In genomic region chr14:73613046-73613383, GRCh38 we compare ENCODE assay signal across 9 cellular contexts. TPM values are rescaled to one million over a fixed set of nuclear protein-coding genes. Genes with fewer than 3 reads are reported as not detected.
A peak's percentile ranks its signal among the peaks of the same experiment; 100 is the strongest.
DNase-seq lines count a peak whose midpoint lies in the region; ATAC-seq and TF ChIP-seq lines count a peak whose summit lies in the region.
"Had no signal": no experiment of that assay in that cellular context is flagged by ENCODE, and none has a peak within 500 bp of the region (broad histone marks: within the 10 kb centered on the region; RNA-seq: fewer than 3 reads in every experiment).

No MANE protein-coding gene starts in this region.

- POLR2A ChIA-PET in MCF 10A (lab: Yijun Ruan, JAX) = interaction anchor here (0.9 to 1.6 kb wide), 5 partner anchors 12 to 123 kb away, joined by 3 to 4 read pairs (median 3); partner anchors contain the start of genes ACOT2, DNAL1 and RIOX1

- intact Hi-C loops in MCF 10A (cut with micrococcal nuclease) = no loop called here
- intact Hi-C loops in right lobe of liver (cut with DNase I) = no loop called here
- intact Hi-C loops in transverse colon (cut with DNase I; ENCODE audit: low total_unique reads) = no loop called here
- intact Hi-C loops in posterior cingulate gyrus (cut with DNase I) = no loop called here

- H3K36me3 ChIP-seq in right lobe of liver = no peaks in the 10 kb centered on the region
- no peaks in the 10 kb centered on the region for H3K36me3 ChIP-seq in transverse colon

- no peak for TF ChIP-seq EP300 in transverse colon (IDR thresholded peaks at IDR 0.05; ENCODE audit: low read depth)

- H3K27ac Mint-ChIP-seq in IgD-negative memory B cell (peak overlapping the region in 1 of 3 donors; percentile 71), MCF 10A (ENCODE audit: low read depth, unreplicated experiment) (no peak overlapping the region)

- H3K4me1 Mint-ChIP-seq in IgD-negative memory B cell = peaks cover 0 to 2% (median 0%) of the 10 kb centered on the region in 3 donors
- H3K4me1 Mint-ChIP-seq in MCF 10A (ENCODE audit: insufficient read depth, unreplicated experiment) = no peaks in the 10 kb centered on the region

- DNase-seq in GM12864 (ENCODE audit: low read depth) (no peak), MCF 10A (ENCODE audit: unreplicated experiment) (no peak), right lobe of liver (no peak), transverse colon (no peak), SW480 (ENCODE audit: low spot score) (no peak), posterior cingulate gyrus (no peak), retina (no peak)

- H3K4me1 ChIP-seq in right lobe of liver (peaks cover 0 to 22% (median under 1%) of the 10 kb centered on the region in 4 donors), transverse colon (peaks cover 0 to 4% (median 2%) of the 10 kb centered on the region in 4 donors)

- WGBS in right lobe of liver (ENCODE audit: insufficient coverage, low coverage, low lambda C conversion rate, missing lambda C conversion rate) = 3% methylated on average over 7 of the region's 13 CpGs
- 4% methylated on average over 13 of the region's 13 CpGs; no CpG with 5 or more reads in 1 of the 2 donors for WGBS in transverse colon (ENCODE audit: low coverage in 1 of 2), 2 donors

- H3K27ac ChIP-seq in right lobe of liver = peak overlapping the region; percentile 52 to 95 (median 93)
- H3K27ac ChIP-seq in transverse colon = peak overlapping the region; percentile 82 to 84 (median 82)

- TF ChIP-seq POLR2A in right lobe of liver (IDR thresholded peaks at IDR 0.05) (no peak), transverse colon (IDR thresholded peaks at IDR 0.05) (no peak)

- H3K9me3 ChIP-seq in right lobe of liver (no peaks in the 10 kb centered on the region), transverse colon (no peaks in the 10 kb centered on the region)

- H3K36me3 Mint-ChIP-seq in IgD-negative memory B cell (no peaks in the 10 kb centered on the region), MCF 10A (ENCODE audit: insufficient read depth, unreplicated experiment) (peaks cover 5% of the 10 kb centered on the region)

- CTCF ChIA-PET in MCF 10A (lab: Yijun Ruan, JAX) = interaction anchor here (0.5 to 1.1 kb wide), 3 partner anchors 20 to 165 kb away, joined by 3 read pairs; no protein-coding TSS in a partner anchor

- peak overlapping the region; percentile 53 for H3K4me3 ChIP-seq in GM12864 (ENCODE audit: low read depth, low read length)
- peak overlapping the region; percentile 64 to 76 (median 71) for H3K4me3 ChIP-seq in right lobe of liver
- peak overlapping the region; percentile 27 to 73 (median 59) for H3K4me3 ChIP-seq in transverse colon

- H3K4me3 Mint-ChIP-seq in IgD-negative memory B cell (peak overlapping the region; percentile 82 to 93 (median 90)), MCF 10A (ENCODE audit: unreplicated experiment) (peak overlapping the region; percentile 69)

- no TSS peak for BruUV-seq in MCF 10A (replicated peaks; lab: Mats Ljungman, UMichigan)

- H3K27me3 Mint-ChIP-seq in IgD-negative memory B cell (no peaks in the 10 kb centered on the region), MCF 10A (ENCODE audit: insufficient read depth, unreplicated experiment) (no peaks in the 10 kb centered on the region)

- TF ChIP-seq CTCF in GM12864 (IDR thresholded peaks at IDR 0.05; ENCODE audit: low read depth, low read length, missing control alignments) (no peak), MCF 10A (IDR thresholded peaks at IDR 0.05; ENCODE audit: unreplicated experiment) (no peak), right lobe of liver (IDR thresholded peaks at IDR 0.05) (no peak), transverse colon (IDR thresholded peaks at IDR 0.05) (no peak)

- H3K27me3 ChIP-seq in right lobe of liver = no peaks in the 10 kb centered on the region
- no peaks in the 10 kb centered on the region for H3K27me3 ChIP-seq in transverse colon

- no peaks in the 10 kb centered on the region for H3K9me3 Mint-ChIP-seq in IgD-negative memory B cell
- H3K9me3 Mint-ChIP-seq in MCF 10A (ENCODE audit: unreplicated experiment) = no peaks in the 10 kb centered on the region

- ATAC-seq in right lobe of liver = peak; percentile 9 to 25 (median 10)

- in situ Hi-C loops in transverse colon (cut with MboI; ENCODE audit: low pct_ligation_motif_present in 1 of 4, low pct_unique_long_range_greater_than_20kb in 1 of 4, low sequenced_read_pairs in 3 of 4) = no loop called here

RNA-seq across cellular contexts. Expression of gene ACOT6, which starts 0.7 kb away (rescaled TPM):
- not detected for polyA plus RNA-seq in IgD-negative memory B cell
- total RNA-seq in MCF 10A (2022) = not detected in 2 replicates
- 1 to 10 TPM in 2 of 6 experiments, under 1 TPM in 2, not detected in 2; 0.49 to 1.4 (median 0.94) TPM for total RNA-seq in right lobe of liver
- total RNA-seq in transverse colon = not detected
- total RNA-seq: LHCN-M2 had no signal

RNA-seq across cellular contexts. Expression of gene ACOT4, which starts 21.3 kb away (rescaled TPM):
- 2.4 TPM for polyA plus RNA-seq in IgD-negative memory B cell
- not detected in 2 replicates for total RNA-seq in MCF 10A (2022)
- 10 to 100 TPM in 3 of 6 experiments, 1 to 10 TPM in 3; 6.2 to 14.4 (median 9.3) TPM for total RNA-seq in right lobe of liver
- 1 to 10 TPM in 2 of 4 donors, not detected in 2; 3.5 to 5.2 TPM for total RNA-seq in transverse colon

RNA-seq across cellular contexts. Expression of gene DNAL1, which starts 31.8 kb away (rescaled TPM):
- polyA plus RNA-seq in IgD-negative memory B cell = 3.9 TPM
- total RNA-seq in MCF 10A (2022) = 18.5 and 33.0 TPM in 2 replicates
- 1 to 10 TPM; 2.7 to 5.7 (median 3.2) TPM for total RNA-seq in right lobe of liver
- 1 to 10 TPM in 3 of 4 donors, under 1 TPM in 1; 0.80 to 6.3 (median 2.9) TPM for total RNA-seq in transverse colon

RNA-seq across cellular contexts. Expression of gene ACOT2, which starts 44.0 kb away (rescaled TPM):
- polyA plus RNA-seq in IgD-negative memory B cell = 25.0 TPM
- total RNA-seq in MCF 10A (2022) (18.5 and 23.4 TPM in 2 replicates), right lobe of liver (100 to 1,000 TPM in 4 of 6 experiments, 10 to 100 TPM in 2; 53.3 to 160 (median 112) TPM), transverse colon (10 to 100 TPM; 10.1 to 76.3 (median 53.6) TPM)

RNA-seq across cellular contexts. Expression of gene HEATR4, which starts 54.3 kb away (rescaled TPM):
- 0.34 TPM for polyA plus RNA-seq in IgD-negative memory B cell
- total RNA-seq in MCF 10A (2022) (0.37 and 1.8 TPM in 2 replicates), right lobe of liver (1 to 10 TPM in 2 of 6 experiments, under 1 TPM in 4; 0.07 to 1.9 (median 0.63) TPM), transverse colon (under 1 TPM in 2 of 4 donors, not detected in 2; 0.41 to 0.79 TPM)
- total RNA-seq: LHCN-M2 had no signal
